19 cellular contexts compared by ENCODE assay signal in the genomic region with DNA sequence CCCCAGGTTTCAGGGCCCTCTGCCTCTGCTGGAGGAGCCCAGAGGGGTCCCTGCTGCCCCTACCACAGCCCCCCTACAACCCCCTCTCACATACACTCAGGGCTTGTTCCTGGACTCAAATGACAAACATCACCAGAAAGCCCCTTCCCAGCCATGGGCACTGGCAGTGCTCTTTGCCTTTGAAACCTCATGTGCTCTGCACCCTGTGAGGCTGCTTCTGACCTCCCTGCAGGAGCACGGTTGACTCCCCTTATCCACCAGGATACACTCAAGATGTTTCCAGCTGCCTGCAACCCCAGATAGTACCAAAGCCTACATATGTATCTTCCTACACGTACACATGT. TPM values are rescaled to one million over a fixed set of nuclear protein-coding genes. Genes with fewer than 3 reads are reported as not detected.
DNase-seq lines count a peak whose midpoint lies in the region; ATAC-seq and TF ChIP-seq lines count a peak whose summit lies in the region.
"Had no signal": no experiment of that assay in that cellular context is flagged by ENCODE, and none has a peak within 500 bp of the region (broad histone marks: within the 10 kb centered on the region; RNA-seq: fewer than 3 reads in every experiment).

No MANE protein-coding gene starts in this region.

- H3K27ac Mint-ChIP-seq in activated naive CD8-positive, alpha-beta T cell treated with anti-CD3 and anti-CD28 coated beads, Interleukin-2, amount 50 U/mL, for 24 hours, result no peak overlapping the region
- H3K27ac Mint-ChIP-seq in nephron, result peak overlapping the region in 2 of 3 experiments; percentile 36 to 63
- H3K27ac Mint-ChIP-seq: CD4-positive, alpha-beta T cell had no signal

- DNase-seq in AG08396 (ENCODE audit: low spot score) (peak; percentile 3), H7 (peak; percentile 29), foreskin keratinocyte (no peak), GDM1 (lab: John Stamatoyannopoulos, UW) (no peak), OCI-M1 (lab: John Stamatoyannopoulos, UW) (no peak), HuH-7 (ENCODE audit: low spot score) (no peak)
- DNase-seq in activated naive CD8-positive, alpha-beta T cell treated with anti-CD3 and anti-CD28 coated beads, Interleukin-2, amount 50 U/mL, for 24 hours, result peak; percentile 1
- DNase-seq: Calu3, DMS79 treated with DMSO at 0.1 percent for 48 hours, GOT3, Karpas-422, MM.1S, NCI-H1105, NCI-H1694 treated with DMSO at 0.1 percent for 48 hours, NCI-H345, NCI-H526 treated with DMSO at 0.1 percent for 48 hours had no signal

- no peak for ATAC-seq in activated naive CD8-positive, alpha-beta T cell treated with anti-CD3 and anti-CD28 coated beads, Interleukin-2, amount 50 U/mL, for 24 hours
- ATAC-seq in foreskin keratinocyte, result no peak

- H3K27me3 Mint-ChIP-seq in activated naive CD8-positive, alpha-beta T cell treated with anti-CD3 and anti-CD28 coated beads, Interleukin-2, amount 50 U/mL, for 24 hours, result peaks cover 8% of the 10 kb centered on the region
- H3K27me3 Mint-ChIP-seq in nephron (ENCODE audit: low read depth), result peaks cover 3% of the 10 kb centered on the region

- H3K36me3 Mint-ChIP-seq in activated naive CD8-positive, alpha-beta T cell treated with anti-CD3 and anti-CD28 coated beads, Interleukin-2, amount 50 U/mL, for 24 hours (ENCODE audit: low read depth), result no peaks in the 10 kb centered on the region
- no peaks in the 10 kb centered on the region for H3K36me3 Mint-ChIP-seq in nephron (ENCODE audit: low read depth)

- H3K27me3 ChIP-seq in H7 (ENCODE audit: control insufficient read depth, insufficient read depth, low read length), result no peaks in the 10 kb centered on the region
- no peaks in the 10 kb centered on the region for H3K27me3 ChIP-seq in foreskin keratinocyte

- no peaks in the 10 kb centered on the region for H3K9me3 Mint-ChIP-seq in activated naive CD8-positive, alpha-beta T cell treated with anti-CD3 and anti-CD28 coated beads, Interleukin-2, amount 50 U/mL, for 24 hours
- H3K9me3 Mint-ChIP-seq in nephron, result no peaks in the 10 kb centered on the region
- H3K9me3 Mint-ChIP-seq: CD4-positive, alpha-beta T cell had no signal

- no peaks in the 10 kb centered on the region for H3K36me3 ChIP-seq in H7 (replicated peaks; ENCODE audit: control insufficient read depth, insufficient read depth, low read length)

- no peak overlapping the region for H3K27ac ChIP-seq in foreskin keratinocyte

- H3K4me1 Mint-ChIP-seq in activated naive CD8-positive, alpha-beta T cell treated with anti-CD3 and anti-CD28 coated beads, Interleukin-2, amount 50 U/mL, for 24 hours, result peaks cover 27% of the 10 kb centered on the region
- peaks cover 36% of the 10 kb centered on the region for H3K4me1 Mint-ChIP-seq in nephron

- H3K4me3 ChIP-seq in H7 (ENCODE audit: insufficient read depth, low read depth, low read length), result no peak overlapping the region

- no peak overlapping the region for H3K4me3 Mint-ChIP-seq in activated naive CD8-positive, alpha-beta T cell treated with anti-CD3 and anti-CD28 coated beads, Interleukin-2, amount 50 U/mL, for 24 hours
- H3K4me3 Mint-ChIP-seq in nephron, result no peak overlapping the region
- H3K4me3 Mint-ChIP-seq: CD4-positive, alpha-beta T cell had no signal

- H3K4me1 ChIP-seq in foreskin keratinocyte, result peaks cover 9% of the 10 kb centered on the region

- no peak for TF ChIP-seq CTCF in nephron (IDR thresholded peaks at IDR 0.05; ENCODE audit: unreplicated experiment in 3 of 3)
- TF ChIP-seq CTCF in foreskin keratinocyte (conservative IDR thresholded peaks at IDR 0.05), result no peak

RNA-seq across cellular contexts. Expression of a gene that starts 3.5 kb away (rescaled TPM):
- total RNA-seq in H7 (2014; rRNA removed; shearing (Covaris generic)), result not detected in 2 replicates
- total RNA-seq in foreskin keratinocyte, result 84.3 and 107 TPM in 2 replicates
- 96.5 and 140 TPM in 2 replicates for polyA plus RNA-seq in foreskin keratinocyte
- total RNA-seq: Calu3; CD4-positive, alpha-beta T cell had no signal

RNA-seq across cellular contexts. Expression of a gene that starts 6.4 kb away (rescaled TPM):
- 23.4 and 26.7 TPM in 2 replicates for total RNA-seq in H7 (2014; rRNA removed; shearing (Covaris generic))
- 1.5 and 1.7 TPM in 2 replicates for total RNA-seq in foreskin keratinocyte
- 2.1 and 2.7 TPM in 2 replicates for polyA plus RNA-seq in foreskin keratinocyte
- total RNA-seq: CD4-positive, alpha-beta T cell had no signal

RNA-seq across cellular contexts. Expression of a gene that starts 7.4 kb away (rescaled TPM):
- 1.7 and 2.7 TPM in 2 replicates for total RNA-seq in H7 (2014; rRNA removed; shearing (Covaris generic))
- total RNA-seq in foreskin keratinocyte, result 6.2 and 11.1 TPM in 2 replicates
- polyA plus RNA-seq in foreskin keratinocyte, result 2.8 and 4.9 TPM in 2 replicates
- total RNA-seq: Calu3 had no signal

RNA-seq across cellular contexts. Expression of a gene that starts 55.3 kb away (rescaled TPM):
- not detected in 2 replicates for total RNA-seq in H7 (2014; rRNA removed; shearing (Covaris generic))
- 0.56 TPM in 1 of 2 replicates, not detected in the other for total RNA-seq in foreskin keratinocyte
- 1.00 and 1.4 TPM in 2 replicates for polyA plus RNA-seq in foreskin keratinocyte
- total RNA-seq: Calu3; CD4-positive, alpha-beta T cell; Right ventricle myocardium superior had no signal

Comparison
In these comparisons a context has a peak if more than half of its experiments do, and no peak if none do; other contexts are left out.
1. DNase-seq: peak in AG08396 (single experiment), H7 (single experiment) and activated naive CD8-positive, alpha-beta T cell treated with anti-CD3 and anti-CD28 coated beads, Interleukin-2, amount 50 U/mL, for 24 hours (single experiment); none in foreskin keratinocyte (0 of 2), GDM1 (single experiment), OCI-M1 (single experiment) and HuH-7 (single experiment).
2. RNA of a gene that starts 3.5 kb away (total RNA-seq): 84.3 to 107 TPM in foreskin keratinocyte; not detected in H7; every median in the first group is over 10 times any median in the second.